ENCODE assay signal across 2 cellular contexts in genomic region chr12:110538869-110539622, GRCh38.
TF ChIP-seq lines count a peak whose summit lies in the region.

No MANE protein-coding gene starts in this region.

TF ChIP-seq in A549, 52 proteins besides CTCF, POLR2A, EP300 and RAD21:
- TF ChIP-seq MAFK (IDR thresholded peaks at IDR 0.05; ENCODE audit: partially characterized antibody) (no peak), USF2 (IDR thresholded peaks at IDR 0.05) (no peak), NFE2L2 (conservative IDR thresholded peaks at IDR 0.05; ENCODE audit: low read length) (no peak), RCOR1 (IDR thresholded peaks at IDR 0.05; ENCODE audit: low read depth, low read length) (no peak), ZFP36 (IDR thresholded peaks at IDR 0.05; ENCODE audit: borderline replicate concordance, partially characterized antibody) (no peak), HOXB13 (CRISPR knock-in tag; IDR thresholded peaks at IDR 0.05; ENCODE audit: low read depth) (no peak), BHLHE40 (IDR thresholded peaks at IDR 0.05; ENCODE audit: low read depth, low read length) (no peak), ATOH8 (CRISPR knock-in tag; IDR thresholded peaks at IDR 0.05; ENCODE audit: low read depth) (no peak)
TF ChIP-seq in A549: peak in this region for 0.

TF ChIP-seq in endothelial cell of umbilical vein, 7 proteins besides CTCF, POLR2A, EP300 and RAD21:
- TF ChIP-seq MYC (IDR thresholded peaks at IDR 0.05; ENCODE audit: low read depth, low read length) (no peak), JUN (IDR thresholded peaks at IDR 0.05; ENCODE audit: borderline replicate concordance, insufficient read depth, insufficient read length, low read depth) (no peak), FOS (IDR thresholded peaks at IDR 0.05; ENCODE audit: borderline replicate concordance, insufficient read depth, low read length) (no peak), GATA2 (IDR thresholded peaks at IDR 0.05; ENCODE audit: insufficient read depth, insufficient read length, low read depth, low read length) (no peak), POLR2AphosphoS5 (IDR thresholded peaks at IDR 0.05; ENCODE audit: insufficient read depth, low read depth, low read length) (no peak), EZH2 (IDR thresholded peaks at IDR 0.05; ENCODE audit: borderline replicate concordance, low read depth, low read length, severe bottlenecking) (no peak), MAX (IDR thresholded peaks at IDR 0.05; ENCODE audit: insufficient read depth, insufficient read length) (no peak)
